In the genomic region with DNA sequence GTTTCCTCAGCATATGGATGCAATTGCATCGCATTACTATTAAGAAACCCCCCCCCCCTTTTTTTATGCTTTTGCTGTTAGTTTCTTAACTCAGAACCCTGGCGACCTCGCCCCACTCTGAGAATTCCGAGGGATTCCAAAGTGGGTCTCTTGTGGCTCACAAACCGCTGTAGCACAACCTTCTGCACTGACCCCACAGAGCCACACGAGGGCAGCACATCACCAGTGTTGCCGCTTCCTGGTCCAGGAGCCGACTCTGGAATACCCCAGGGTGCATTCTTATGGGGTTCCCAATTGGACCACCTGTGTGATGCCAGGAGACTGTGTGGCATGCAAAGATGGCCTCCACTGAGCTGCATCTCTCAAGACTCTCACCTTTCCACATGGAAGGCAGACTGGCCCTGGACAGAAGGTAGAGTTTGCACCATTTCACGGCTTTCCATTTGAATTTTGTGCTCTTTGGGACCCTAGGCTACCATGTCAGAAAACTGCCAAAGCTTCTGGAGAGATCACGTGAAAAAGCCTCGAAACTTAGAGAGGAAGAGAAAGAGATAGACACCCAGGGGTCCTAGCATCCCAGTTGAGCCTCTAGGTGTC, we compare ENCODE assay signal across 8 cellular contexts.
A peak's percentile ranks its signal among the peaks of the same experiment; 100 is the strongest.
DNase-seq lines count a peak whose midpoint lies in the region; ATAC-seq and TF ChIP-seq lines count a peak whose summit lies in the region.

No MANE protein-coding gene starts in this region.

- CTCF ChIA-PET in activated naive CD4-positive, alpha-beta T cell treated with anti-CD3 and anti-CD28 coated beads for 36 hours (lab: Charles Lee): interaction anchor here (0.7 to 1.3 kb wide), 2 partner anchors 28 to 409 kb away, joined by 3 read pairs; no protein-coding TSS in a partner anchor

- H3K4me3 ChIP-seq in ascending aorta (no peak overlapping the region), left lung (no peak overlapping the region)

- no peak overlapping the region for H3K4me3 Mint-ChIP-seq in activated naive CD4-positive, alpha-beta T cell treated with anti-CD3 and anti-CD28 coated beads for 36 hours

- intact Hi-C loops in activated naive CD4-positive, alpha-beta T cell treated with anti-CD3 and anti-CD28 coated beads for 36 hours (cut with micrococcal nuclease): loop anchor here (1.0 kb wide), 1 partner anchor 26 kb away; no protein-coding TSS in a partner anchor
- intact Hi-C loops in ascending aorta (cut with DNase I) (no loop called here), left lung (cut with DNase I) (no loop called here)

- peaks cover 25% of the 10 kb centered on the region for H3K27me3 Mint-ChIP-seq in activated naive CD4-positive, alpha-beta T cell treated with anti-CD3 and anti-CD28 coated beads for 36 hours (ENCODE audit: low read depth)

- no peak overlapping the region for H3K27ac Mint-ChIP-seq in activated naive CD4-positive, alpha-beta T cell treated with anti-CD3 and anti-CD28 coated beads for 36 hours

- H3K27ac ChIP-seq in ascending aorta (no peak overlapping the region), left lung (no peak overlapping the region)

- H3K27me3 ChIP-seq in ascending aorta (no peaks in the 10 kb centered on the region), left lung (peaks cover 0 to 33% of the 10 kb centered on the region in 2 donors)

- DNase-seq in activated naive CD4-positive, alpha-beta T cell treated with anti-CD3 and anti-CD28 coated beads for 36 hours: peak; percentile 23
- DNase-seq in activated naive CD4-positive, alpha-beta T cell (lab: John Stamatoyannopoulos, UW): no peak
- DNase-seq in NCI-H1092 treated with DMSO at 0.1 percent for 48 hours (lab: John Stamatoyannopoulos, UW) (peak; percentile 6), ascending aorta (ENCODE audit: low spot score in 2 of 2) (no peak), left lung (no peak), T-helper 9 cell (no peak)
- DNase-seq in activated effector memory CD4-positive, alpha-beta T cell treated with Interleukin-2 at 50 U/mL for 16 hours: no peak

- H3K36me3 Mint-ChIP-seq in activated naive CD4-positive, alpha-beta T cell treated with anti-CD3 and anti-CD28 coated beads for 36 hours (ENCODE audit: low read depth): no peaks in the 10 kb centered on the region

- H3K36me3 ChIP-seq in ascending aorta (no peaks in the 10 kb centered on the region), left lung (no peaks in the 10 kb centered on the region)

- TF ChIP-seq CTCF in ascending aorta (IDR thresholded peaks at IDR 0.05): peak in 2 of 3 experiments; percentile 7 to 27
- TF ChIP-seq CTCF in left lung (IDR thresholded peaks at IDR 0.05): peak; percentile 55 to 63

- H3K9me3 ChIP-seq in ascending aorta (no peaks in the 10 kb centered on the region), left lung (no peaks in the 10 kb centered on the region)

- ATAC-seq in left lung (peak; percentile 82), HG02870 (IDR thresholded peaks at IDR 0.05; ENCODE audit: unreplicated experiment) (no peak)

- H3K4me1 ChIP-seq in ascending aorta: no peaks in the 10 kb centered on the region
- H3K4me1 ChIP-seq in left lung: no peaks in the 10 kb centered on the region

- no peaks in the 10 kb centered on the region for H3K4me1 Mint-ChIP-seq in activated naive CD4-positive, alpha-beta T cell treated with anti-CD3 and anti-CD28 coated beads for 36 hours (ENCODE audit: low read depth)

- H3K9me3 Mint-ChIP-seq in activated naive CD4-positive, alpha-beta T cell treated with anti-CD3 and anti-CD28 coated beads for 36 hours: no peaks in the 10 kb centered on the region

Comparison
In these comparisons a context has a peak if more than half of its experiments do, and no peak if none do; other contexts are left out.
1. DNase-seq: peak in activated naive CD4-positive, alpha-beta T cell treated with anti-CD3 and anti-CD28 coated beads for 36 hours (single experiment) and NCI-H1092 treated with DMSO at 0.1 percent for 48 hours (single experiment); none in activated naive CD4-positive, alpha-beta T cell (0 of 4), ascending aorta (0 of 2), left lung (0 of 2), activated effector memory CD4-positive, alpha-beta T cell treated with Interleukin-2 at 50 U/mL for 16 hours (single experiment) and T-helper 9 cell (single experiment).